ENCODE assay signal across 8 cellular contexts in genomic region chr17:45170976-45171337, GRCh38. TPM values are rescaled to one million over a fixed set of nuclear protein-coding genes. Genes with fewer than 3 reads are reported as not detected.
DNase-seq lines count a peak whose midpoint lies in the region; ATAC-seq and TF ChIP-seq lines count a peak whose summit lies in the region.

No MANE protein-coding gene starts in this region.

- H3K27me3 ChIP-seq in cardiac muscle cell: no peaks in the 10 kb centered on the region

- H3K36me3 Mint-ChIP-seq in activated CD8-positive, alpha-beta T cell treated with anti-CD3 and anti-CD28 coated beads for 36 hours (ENCODE audit: low read depth): no peaks in the 10 kb centered on the region

- H3K27me3 Mint-ChIP-seq in activated CD8-positive, alpha-beta T cell treated with anti-CD3 and anti-CD28 coated beads for 36 hours: no peaks in the 10 kb centered on the region

- peak; percentile 72 for DNase-seq in HK-2 (ENCODE audit: unreplicated experiment)
- DNase-seq in activated CD8-positive, alpha-beta T cell treated with anti-CD3 and anti-CD28 coated beads for 36 hours: no peak
- peak in 1 of 2 donors; percentile 83 for DNase-seq in cardiac muscle cell (ENCODE audit: low read depth in 1 of 2, low spot score in 1 of 2)
- peak; percentile 90 for DNase-seq in renal cortical epithelial cell (ENCODE audit: low read depth)
- no peak for DNase-seq in SKM-1 treated with dmso at 0.1 percent for 144 hours (lab: John Stamatoyannopoulos, UW; ENCODE audit: unreplicated experiment)
- DNase-seq in effector CD4-positive, alpha-beta T cell: no peak
- DNase-seq in RKO (ENCODE audit: low spot score): no peak

- H3K4me1 ChIP-seq in cardiac muscle cell (ENCODE audit: low read depth): peaks cover 21% of the 10 kb centered on the region

- ATAC-seq in activated CD8-positive, alpha-beta T cell treated with anti-CD3 and anti-CD28 coated beads for 36 hours: no peak
- no peak for ATAC-seq in HG03095 (IDR thresholded peaks at IDR 0.05; ENCODE audit: unreplicated experiment)

- H3K27ac ChIP-seq in cardiac muscle cell: peak overlapping the region; percentile 79

- no peaks in the 10 kb centered on the region for H3K9me3 ChIP-seq in cardiac muscle cell (ENCODE audit: low read depth)

- no peaks in the 10 kb centered on the region for H3K9me3 Mint-ChIP-seq in activated CD8-positive, alpha-beta T cell treated with anti-CD3 and anti-CD28 coated beads for 36 hours

- no peak overlapping the region for H3K4me3 ChIP-seq in cardiac muscle cell

- H3K36me3 ChIP-seq in cardiac muscle cell: no peaks in the 10 kb centered on the region

- CTCF ChIA-PET in activated CD8-positive, alpha-beta T cell treated with anti-CD3 and anti-CD28 coated beads for 36 hours (lab: Charles Lee): interaction anchor here (1.3 to 4.5 kb wide), 5 partner anchors 20 to 48 kb away, joined by 3 to 61 read pairs (median 13); partner anchors contain the start of genes ACBD4 and HEXIM1

- no peak overlapping the region for H3K4me3 Mint-ChIP-seq in activated CD8-positive, alpha-beta T cell treated with anti-CD3 and anti-CD28 coated beads for 36 hours

- POLR2A ChIA-PET in activated CD8-positive, alpha-beta T cell treated with anti-CD3 and anti-CD28 coated beads for 36 hours (lab: Charles Lee): interaction anchor here (1.5 to 4.2 kb wide), 3 partner anchors 10 to 78 kb away, joined by 3 to 44 read pairs (median 44); partner anchors contain the start of genes HEXIM1 and HEXIM2

- no peak for TF ChIP-seq CTCF in activated CD8-positive, alpha-beta T cell treated with anti-CD3 and anti-CD28 coated beads for 36 hours (IDR thresholded peaks at IDR 0.05)
- TF ChIP-seq CTCF in cardiac muscle cell (IDR thresholded peaks at IDR 0.05; ENCODE audit: low read depth, low read length): no peak

- intact Hi-C loops in activated CD8-positive, alpha-beta T cell treated with anti-CD3 and anti-CD28 coated beads for 36 hours (cut with micrococcal nuclease): loop anchor here (1.0 kb wide), 1 partner anchor 20 kb away; no protein-coding TSS in a partner anchor

- peaks cover 25% of the 10 kb centered on the region for H3K4me1 Mint-ChIP-seq in activated CD8-positive, alpha-beta T cell treated with anti-CD3 and anti-CD28 coated beads for 36 hours (ENCODE audit: low read depth)

- H3K27ac Mint-ChIP-seq in activated CD8-positive, alpha-beta T cell treated with anti-CD3 and anti-CD28 coated beads for 36 hours: peak overlapping the region; percentile 89

RNA-seq across cellular contexts. Expression of gene HEXIM2, which starts 9.3 kb away (rescaled TPM):
- total RNA-seq in activated CD8-positive, alpha-beta T cell treated with anti-CD3 and anti-CD28 coated beads for 36 hours: 1 to 10 TPM; 4.1 to 4.2 TPM
- 17.6 and 21.3 TPM in 2 replicates for total RNA-seq in cardiac muscle cell
- 14.5 and 22.3 TPM in 2 replicates for polyA plus RNA-seq in cardiac muscle cell
- total RNA-seq in renal cortical epithelial cell: 5.6 and 7.3 TPM in 2 replicates

RNA-seq across cellular contexts. Expression of gene HEXIM1, which starts 22.7 kb away (rescaled TPM):
- total RNA-seq in activated CD8-positive, alpha-beta T cell treated with anti-CD3 and anti-CD28 coated beads for 36 hours: 10 to 100 TPM; 22.6 to 23.5 TPM
- total RNA-seq in cardiac muscle cell (20.9 and 34.8 TPM in 2 replicates), renal cortical epithelial cell (10.8 and 38.0 TPM in 2 replicates)
- 17.7 and 17.9 TPM in 2 replicates for polyA plus RNA-seq in cardiac muscle cell

RNA-seq across cellular contexts. Expression of gene ACBD4, which starts 35.5 kb away (rescaled TPM):
- total RNA-seq in activated CD8-positive, alpha-beta T cell treated with anti-CD3 and anti-CD28 coated beads for 36 hours: 10 to 100 TPM; 12.4 to 12.6 TPM
- total RNA-seq in cardiac muscle cell: 16.3 and 29.3 TPM in 2 replicates
- polyA plus RNA-seq in cardiac muscle cell: 20.5 and 30.5 TPM in 2 replicates
- total RNA-seq in renal cortical epithelial cell: 7.2 and 9.6 TPM in 2 replicates

RNA-seq across cellular contexts. Expression of gene PLCD3, which starts 38.6 kb away (rescaled TPM):
- 1 to 10 TPM; 3.9 to 6.6 TPM for total RNA-seq in activated CD8-positive, alpha-beta T cell treated with anti-CD3 and anti-CD28 coated beads for 36 hours
- total RNA-seq in cardiac muscle cell: 41.0 and 66.3 TPM in 2 replicates
- 36.0 and 41.7 TPM in 2 replicates for polyA plus RNA-seq in cardiac muscle cell
- 26.9 and 98.1 TPM in 2 replicates for total RNA-seq in renal cortical epithelial cell

RNA-seq across cellular contexts. Expression of gene FMNL1, which starts 50.7 kb away (rescaled TPM):
- total RNA-seq in activated CD8-positive, alpha-beta T cell treated with anti-CD3 and anti-CD28 coated beads for 36 hours: 100 to 1,000 TPM; 285 to 298 TPM
- total RNA-seq in cardiac muscle cell (0.51 and 0.95 TPM in 2 replicates), renal cortical epithelial cell (7.5 and 12.1 TPM in 2 replicates)
- 0.83 and 1.2 TPM in 2 replicates for polyA plus RNA-seq in cardiac muscle cell

Comparison
In these comparisons a context has a peak if more than half of its experiments do, and no peak if none do; other contexts are left out.
1. DNase-seq: peak in HK-2 (single experiment) and renal cortical epithelial cell (single experiment); none in activated CD8-positive, alpha-beta T cell treated with anti-CD3 and anti-CD28 coated beads for 36 hours (single experiment), SKM-1 treated with dmso at 0.1 percent for 144 hours (single experiment), effector CD4-positive, alpha-beta T cell (single experiment) and RKO (single experiment).